ENCODE assay signal across 1 cellular context in the genomic region with DNA sequence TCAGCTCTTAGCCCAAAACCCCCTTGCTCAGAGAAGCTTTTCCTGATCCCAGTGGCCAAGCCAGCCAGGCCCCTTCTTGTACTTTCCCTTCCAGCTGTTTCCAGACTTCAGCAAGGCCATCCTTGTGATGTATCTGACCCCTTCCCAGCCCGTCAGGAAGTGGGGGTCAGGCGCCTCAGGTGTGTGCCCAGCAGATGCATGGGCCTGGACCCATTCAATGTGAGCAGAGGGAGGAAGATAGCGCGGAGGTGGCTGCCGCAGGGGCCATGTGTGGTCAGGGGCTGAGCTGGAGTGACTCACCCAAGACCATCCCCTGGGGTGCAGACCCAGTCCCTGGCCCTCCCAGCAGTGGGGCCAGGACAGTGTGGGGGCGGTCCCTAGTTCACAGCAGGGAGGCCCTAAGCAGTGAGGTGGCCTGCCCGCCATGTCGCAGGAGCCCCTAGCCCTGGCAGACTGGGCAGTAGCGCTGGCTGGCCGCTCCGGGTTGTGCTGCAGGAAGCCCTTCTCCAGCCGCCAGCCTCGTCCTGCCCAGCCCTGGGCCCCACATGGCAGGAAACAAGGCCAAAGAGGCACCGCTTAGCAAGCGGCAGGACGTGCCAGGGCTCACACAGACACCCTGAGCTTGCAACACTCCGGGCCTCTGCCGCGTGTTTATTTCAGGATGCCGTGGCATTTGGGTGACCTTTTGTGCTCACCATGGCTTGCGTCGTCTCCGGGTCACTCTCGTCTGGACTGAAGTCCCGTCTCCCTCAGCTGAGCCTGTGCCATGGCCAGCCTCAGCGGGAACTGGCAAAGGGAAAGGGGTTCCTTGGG.
TF ChIP-seq lines count a peak whose summit lies in the region.

No MANE protein-coding gene starts in this region.

TF ChIP-seq in HepG2, 621 proteins besides CTCF, POLR2A, EP300 and RAD21 (continued from another document and continues in another):
- TF ChIP-seq EZH2 (conservative IDR thresholded peaks at IDR 0.05; ENCODE audit: low read depth, low read length) (no peak), MAZ (IDR thresholded peaks at IDR 0.05; ENCODE audit: borderline replicate concordance, low read depth, low read length) (no peak), MAZ (CRISPR knock-in tag; IDR thresholded peaks at IDR 0.05; ENCODE audit: low read depth) (peak; percentile 62; the same call in 1 of the 2 replicates), KLF11 (CRISPR knock-in tag; IDR thresholded peaks at IDR 0.05) (peak; percentile 76; the same call in 1 of the 2 replicates), ERF (CRISPR knock-in tag; IDR thresholded peaks at IDR 0.05) (peak; percentile 98), FOSL1 (CRISPR knock-in tag; IDR thresholded peaks at IDR 0.05; ENCODE audit: borderline replicate concordance) (no peak), RAD51 (IDR thresholded peaks at IDR 0.05; ENCODE audit: borderline replicate concordance) (no peak), DNMT1 (CRISPR knock-in tag; IDR thresholded peaks at IDR 0.05) (no peak), GFI1 (CRISPR knock-in tag; IDR thresholded peaks at IDR 0.05; ENCODE audit: borderline replicate concordance) (no peak), ZFP36L1 (CRISPR knock-in tag; IDR thresholded peaks at IDR 0.05) (peak; percentile 97), ZNF230 (CRISPR knock-in tag; IDR thresholded peaks at IDR 0.05) (peak; percentile 81; the same call in 1 of the 2 replicates), MXI1 (IDR thresholded peaks at IDR 0.05; ENCODE audit: borderline replicate concordance, low read depth, low read length) (peak; percentile 76; the same call in 1 of the 3 replicates), FOXA1 (IDR thresholded peaks at IDR 0.05) (no peak), FOXA1 (CRISPR knock-in tag; IDR thresholded peaks at IDR 0.05) (peak; percentile 37; the same call in 1 of the 2 replicates), TGIF2 (CRISPR knock-in tag; IDR thresholded peaks at IDR 0.05) (no peak), HIVEP1 (CRISPR knock-in tag; IDR thresholded peaks at IDR 0.05) (peak; percentile 76), GZF1 (CRISPR knock-in tag; IDR thresholded peaks at IDR 0.05) (0 out of 2 replicates have a peak, but pooled peaks have one; percentile 60), ZNF30 (CRISPR knock-in tag; IDR thresholded peaks at IDR 0.05) (no peak), KLF13 (CRISPR knock-in tag; IDR thresholded peaks at IDR 0.05) (no peak), ZNF547 (CRISPR knock-in tag; IDR thresholded peaks at IDR 0.05) (peak; percentile 87; the same call in 1 of the 2 replicates), KMT2A (CRISPR knock-in tag; IDR thresholded peaks at IDR 0.05) (no peak), KLF6 (CRISPR knock-in tag; IDR thresholded peaks at IDR 0.05) (peak; percentile 66; the same call in 1 of the 2 replicates), PITX1 (CRISPR knock-in tag; IDR thresholded peaks at IDR 0.05) (no peak), ZNF619 (CRISPR knock-in tag; IDR thresholded peaks at IDR 0.05) (peak; percentile 88; the same call in 1 of the 2 replicates), PAF1 (CRISPR knock-in tag; IDR thresholded peaks at IDR 0.05) (no peak), ZNF446 (CRISPR knock-in tag; IDR thresholded peaks at IDR 0.05) (peak; percentile 79; the same call in 1 of the 2 replicates), FOXK1 (CRISPR knock-in tag; IDR thresholded peaks at IDR 0.05; ENCODE audit: borderline replicate concordance, low read depth) (peak; percentile 85), HNRNPL (IDR thresholded peaks at IDR 0.05; ENCODE audit: low read depth, low read length) (peak; percentile 100), SUZ12 (IDR thresholded peaks at IDR 0.05; ENCODE audit: low read depth, low read length) (no peak), ZNF7 (CRISPR knock-in tag; IDR thresholded peaks at IDR 0.05) (no peak), GTF3A (CRISPR knock-in tag; conservative IDR thresholded peaks at IDR 0.05) (no peak), ZSCAN31 (CRISPR knock-in tag; IDR thresholded peaks at IDR 0.05; ENCODE audit: low read depth) (0 out of 2 replicates have a peak, but pooled peaks have one; percentile 82), TCF7 (IDR thresholded peaks at IDR 0.05; ENCODE audit: low read depth) (peak; percentile 47; the same call in 1 of the 2 replicates), ZFAT (CRISPR knock-in tag; conservative IDR thresholded peaks at IDR 0.05) (no peak), MTF2 (CRISPR knock-in tag; IDR thresholded peaks at IDR 0.05; ENCODE audit: borderline replicate concordance) (no peak)
- TF ChIP-seq, protein P1, sequence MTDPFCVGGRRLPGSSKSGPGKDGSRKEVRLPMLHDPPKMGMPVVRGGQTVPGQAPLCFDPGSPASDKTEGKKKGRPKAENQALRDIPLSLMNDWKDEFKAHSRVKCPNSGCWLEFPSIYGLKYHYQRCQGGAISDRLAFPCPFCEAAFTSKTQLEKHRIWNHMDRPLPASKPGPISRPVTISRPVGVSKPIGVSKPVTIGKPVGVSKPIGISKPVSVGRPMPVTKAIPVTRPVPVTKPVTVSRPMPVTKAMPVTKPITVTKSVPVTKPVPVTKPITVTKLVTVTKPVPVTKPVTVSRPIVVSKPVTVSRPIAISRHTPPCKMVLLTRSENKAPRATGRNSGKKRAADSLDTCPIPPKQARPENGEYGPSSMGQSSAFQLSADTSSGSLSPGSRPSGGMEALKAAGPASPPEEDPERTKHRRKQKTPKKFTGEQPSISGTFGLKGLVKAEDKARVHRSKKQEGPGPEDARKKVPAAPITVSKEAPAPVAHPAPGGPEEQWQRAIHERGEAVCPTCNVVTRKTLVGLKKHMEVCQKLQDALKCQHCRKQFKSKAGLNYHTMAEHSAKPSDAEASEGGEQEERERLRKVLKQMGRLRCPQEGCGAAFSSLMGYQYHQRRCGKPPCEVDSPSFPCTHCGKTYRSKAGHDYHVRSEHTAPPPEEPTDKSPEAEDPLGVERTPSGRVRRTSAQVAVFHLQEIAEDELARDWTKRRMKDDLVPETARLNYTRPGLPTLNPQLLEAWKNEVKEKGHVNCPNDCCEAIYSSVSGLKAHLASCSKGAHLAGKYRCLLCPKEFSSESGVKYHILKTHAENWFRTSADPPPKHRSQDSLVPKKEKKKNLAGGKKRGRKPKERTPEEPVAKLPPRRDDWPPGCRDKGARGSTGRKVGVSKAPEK (CRISPR knock-in tag; IDR thresholded peaks at IDR 0.05; ENCODE audit: borderline replicate concordance), result no peak
- TF ChIP-seq, protein P2, sequence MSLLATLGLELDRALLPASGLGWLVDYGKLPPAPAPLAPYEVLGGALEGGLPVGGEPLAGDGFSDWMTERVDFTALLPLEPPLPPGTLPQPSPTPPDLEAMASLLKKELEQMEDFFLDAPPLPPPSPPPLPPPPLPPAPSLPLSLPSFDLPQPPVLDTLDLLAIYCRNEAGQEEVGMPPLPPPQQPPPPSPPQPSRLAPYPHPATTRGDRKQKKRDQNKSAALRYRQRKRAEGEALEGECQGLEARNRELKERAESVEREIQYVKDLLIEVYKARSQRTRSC (CRISPR knock-in tag; IDR thresholded peaks at IDR 0.05; ENCODE audit: low read depth), result no peak
- TF ChIP-seq, protein P3, sequence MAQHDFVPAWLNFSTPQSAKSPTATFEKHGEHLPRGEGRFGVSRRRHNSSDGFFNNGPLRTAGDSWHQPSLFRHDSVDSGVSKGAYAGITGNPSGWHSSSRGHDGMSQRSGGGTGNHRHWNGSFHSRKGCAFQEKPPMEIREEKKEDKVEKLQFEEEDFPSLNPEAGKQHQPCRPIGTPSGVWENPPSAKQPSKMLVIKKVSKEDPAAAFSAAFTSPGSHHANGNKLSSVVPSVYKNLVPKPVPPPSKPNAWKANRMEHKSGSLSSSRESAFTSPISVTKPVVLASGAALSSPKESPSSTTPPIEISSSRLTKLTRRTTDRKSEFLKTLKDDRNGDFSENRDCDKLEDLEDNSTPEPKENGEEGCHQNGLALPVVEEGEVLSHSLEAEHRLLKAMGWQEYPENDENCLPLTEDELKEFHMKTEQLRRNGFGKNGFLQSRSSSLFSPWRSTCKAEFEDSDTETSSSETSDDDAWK (CRISPR knock-in tag; IDR thresholded peaks at IDR 0.05), result no peak
- TF ChIP-seq, protein P4, sequence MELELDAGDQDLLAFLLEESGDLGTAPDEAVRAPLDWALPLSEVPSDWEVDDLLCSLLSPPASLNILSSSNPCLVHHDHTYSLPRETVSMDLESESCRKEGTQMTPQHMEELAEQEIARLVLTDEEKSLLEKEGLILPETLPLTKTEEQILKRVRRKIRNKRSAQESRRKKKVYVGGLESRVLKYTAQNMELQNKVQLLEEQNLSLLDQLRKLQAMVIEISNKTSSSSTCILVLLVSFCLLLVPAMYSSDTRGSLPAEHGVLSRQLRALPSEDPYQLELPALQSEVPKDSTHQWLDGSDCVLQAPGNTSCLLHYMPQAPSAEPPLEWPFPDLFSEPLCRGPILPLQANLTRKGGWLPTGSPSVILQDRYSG (CRISPR knock-in tag; IDR thresholded peaks at IDR 0.05), result no peak
- TF ChIP-seq, protein P5, sequence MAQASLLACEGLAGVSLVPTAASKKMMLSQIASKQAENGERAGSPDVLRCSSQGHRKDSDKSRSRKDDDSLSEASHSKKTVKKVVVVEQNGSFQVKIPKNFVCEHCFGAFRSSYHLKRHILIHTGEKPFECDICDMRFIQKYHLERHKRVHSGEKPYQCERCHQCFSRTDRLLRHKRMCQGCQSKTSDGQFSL (CRISPR knock-in tag; IDR thresholded peaks at IDR 0.05), result no peak
- TF ChIP-seq, protein P6, sequence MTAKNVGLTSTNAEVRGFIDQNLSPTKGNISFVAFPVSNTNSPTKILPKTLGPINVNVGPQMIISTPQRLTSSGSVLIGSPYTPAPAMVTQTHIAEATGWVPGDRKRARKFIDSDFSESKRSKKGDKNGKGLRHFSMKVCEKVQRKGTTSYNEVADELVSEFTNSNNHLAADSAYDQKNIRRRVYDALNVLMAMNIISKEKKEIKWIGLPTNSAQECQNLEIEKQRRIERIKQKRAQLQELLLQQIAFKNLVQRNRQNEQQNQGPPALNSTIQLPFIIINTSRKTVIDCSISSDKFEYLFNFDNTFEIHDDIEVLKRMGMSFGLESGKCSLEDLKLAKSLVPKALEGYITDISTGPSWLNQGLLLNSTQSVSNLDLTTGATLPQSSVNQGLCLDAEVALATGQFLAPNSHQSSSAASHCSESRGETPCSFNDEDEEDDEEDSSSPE (CRISPR knock-in tag; IDR thresholded peaks at IDR 0.05), result peak; percentile 92
- TF ChIP-seq, protein P7, sequence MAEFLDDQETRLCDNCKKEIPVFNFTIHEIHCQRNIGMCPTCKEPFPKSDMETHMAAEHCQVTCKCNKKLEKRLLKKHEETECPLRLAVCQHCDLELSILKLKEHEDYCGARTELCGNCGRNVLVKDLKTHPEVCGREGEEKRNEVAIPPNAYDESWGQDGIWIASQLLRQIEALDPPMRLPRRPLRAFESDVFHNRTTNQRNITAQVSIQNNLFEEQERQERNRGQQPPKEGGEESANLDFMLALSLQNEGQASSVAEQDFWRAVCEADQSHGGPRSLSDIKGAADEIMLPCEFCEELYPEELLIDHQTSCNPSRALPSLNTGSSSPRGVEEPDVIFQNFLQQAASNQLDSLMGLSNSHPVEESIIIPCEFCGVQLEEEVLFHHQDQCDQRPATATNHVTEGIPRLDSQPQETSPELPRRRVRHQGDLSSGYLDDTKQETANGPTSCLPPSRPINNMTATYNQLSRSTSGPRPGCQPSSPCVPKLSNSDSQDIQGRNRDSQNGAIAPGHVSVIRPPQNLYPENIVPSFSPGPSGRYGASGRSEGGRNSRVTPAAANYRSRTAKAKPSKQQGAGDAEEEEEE (CRISPR knock-in tag; IDR thresholded peaks at IDR 0.05; ENCODE audit: borderline replicate concordance), result no peak
- TF ChIP-seq, protein P8, sequence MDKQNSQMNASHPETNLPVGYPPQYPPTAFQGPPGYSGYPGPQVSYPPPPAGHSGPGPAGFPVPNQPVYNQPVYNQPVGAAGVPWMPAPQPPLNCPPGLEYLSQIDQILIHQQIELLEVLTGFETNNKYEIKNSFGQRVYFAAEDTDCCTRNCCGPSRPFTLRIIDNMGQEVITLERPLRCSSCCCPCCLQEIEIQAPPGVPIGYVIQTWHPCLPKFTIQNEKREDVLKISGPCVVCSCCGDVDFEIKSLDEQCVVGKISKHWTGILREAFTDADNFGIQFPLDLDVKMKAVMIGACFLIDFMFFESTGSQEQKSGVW (CRISPR knock-in tag; IDR thresholded peaks at IDR 0.05; ENCODE audit: borderline replicate concordance), result no peak
